8 cellular contexts compared by ENCODE assay signal in the genomic region with DNA sequence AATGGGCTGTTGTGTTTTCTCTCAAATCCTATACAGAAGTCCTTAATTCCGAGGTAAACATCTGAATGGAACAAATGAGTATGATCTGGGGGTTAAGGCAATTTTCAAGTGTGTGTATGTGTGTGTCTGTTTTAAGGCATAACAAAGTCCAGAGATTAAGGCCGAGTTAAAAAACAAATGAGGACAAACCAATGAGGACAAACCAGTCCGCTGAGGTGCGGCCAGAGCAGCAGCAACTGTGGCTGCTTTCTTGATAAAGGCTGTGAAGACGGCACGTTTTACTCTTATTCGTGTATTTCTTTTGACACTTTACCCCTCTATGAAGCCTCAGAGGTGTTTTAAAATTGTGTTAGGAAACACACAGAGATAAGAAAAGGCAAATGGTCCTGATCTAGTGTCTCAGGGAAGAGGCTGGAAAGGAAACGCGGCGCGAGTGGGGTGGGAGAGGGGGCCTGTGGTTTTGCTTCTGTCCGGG. TPM values are rescaled to one million over a fixed set of nuclear protein-coding genes. Genes with fewer than 3 reads are reported as not detected.
DNase-seq lines count a peak whose midpoint lies in the region; ATAC-seq and TF ChIP-seq lines count a peak whose summit lies in the region.

No MANE protein-coding gene starts in this region.

- H3K4me1 ChIP-seq in ectodermal cell (ENCODE audit: control insufficient read depth, insufficient read depth, low read length) (no peaks in the 10 kb centered on the region), muscle layer of colon (ENCODE audit: insufficient read depth, low read length) (peaks cover 5% of the 10 kb centered on the region)

- H3K27ac ChIP-seq in ectodermal cell (ENCODE audit: insufficient read depth, low read depth, low read length, poor library complexity, severe bottlenecking): peak overlapping the region; percentile 91
- peak overlapping the region; percentile 97 for H3K27ac ChIP-seq in muscle layer of colon (ENCODE audit: low read depth, low read length)

- peak overlapping the region; percentile 88 for H3K4me3 ChIP-seq in AG09309 (ENCODE audit: control insufficient read depth, low read depth, low read length)
- peak overlapping the region; percentile 71 for H3K4me3 ChIP-seq in MG63
- peak overlapping the region; percentile 88 for H3K4me3 ChIP-seq in ectodermal cell (ENCODE audit: insufficient read depth, low read depth, low read length)
- peak overlapping the region; percentile 73 to 88 for H3K4me3 ChIP-seq in muscle layer of colon (ENCODE audit: low read depth in 1 of 2, low read length in 2 of 2)

- 1% methylated on average over 12 of the region's 12 CpGs for WGBS in ectodermal cell, 2 experiments

- ATAC-seq in HG03039 (IDR thresholded peaks at IDR 0.05; ENCODE audit: unreplicated experiment) (no peak), HG02571 (IDR thresholded peaks at IDR 0.05; ENCODE audit: unreplicated experiment) (no peak)

- H3K27me3 ChIP-seq in MG63 (no peaks in the 10 kb centered on the region), ectodermal cell (ENCODE audit: control insufficient read depth, insufficient read depth, low read length, poor library complexity, severe bottlenecking) (no peaks in the 10 kb centered on the region), muscle layer of colon (ENCODE audit: control insufficient read depth in 1 of 2, insufficient read depth in 2 of 2, low read length in 2 of 2) (no peaks in the 10 kb centered on the region)

- no peaks in the 10 kb centered on the region for H3K9me3 ChIP-seq in MG63
- H3K9me3 ChIP-seq in ectodermal cell (ENCODE audit: control insufficient read depth, low read length): no peaks in the 10 kb centered on the region
- no peaks in the 10 kb centered on the region for H3K9me3 ChIP-seq in muscle layer of colon (ENCODE audit: low read length)

- TF ChIP-seq CTCF in AG09309 (IDR thresholded peaks at IDR 0.05; ENCODE audit: control insufficient read depth, insufficient read depth, low read depth, low read length, missing control alignments): no peak

- peak overlapping the region; percentile 79 for H3K9ac ChIP-seq in muscle layer of colon (ENCODE audit: low read length)

- no peaks in the 10 kb centered on the region for H3K36me3 ChIP-seq in MG63
- H3K36me3 ChIP-seq in ectodermal cell (ENCODE audit: control insufficient read depth, insufficient read depth, low read length): no peaks in the 10 kb centered on the region
- no peaks in the 10 kb centered on the region for H3K36me3 ChIP-seq in muscle layer of colon (ENCODE audit: insufficient read depth, low read length)

- DNase-seq in AG09309 (ENCODE audit: low read depth): no peak
- no peak for DNase-seq in MG63
- no peak for DNase-seq in occipital lobe (lab: John Stamatoyannopoulos, UW)
- no peak for DNase-seq in stimulated activated naive CD4-positive, alpha-beta T cell treated with Interleukin-2 at 50 U/mL for 16 hours (lab: John Stamatoyannopoulos, UW)

RNA-seq across cellular contexts. Expression of gene GULP1, which starts 0.5 kb away (rescaled TPM):
- total RNA-seq in MG63 (2014; rRNA removed; shearing (Covaris generic); ENCODE audit: low replicate concordance): 14.6 and 102 TPM in 2 replicates
- 88.3 TPM for polyA plus RNA-seq in ectodermal cell (2013, experiment 1 of 4)
- polyA plus RNA-seq in ectodermal cell (2013, experiment 2 of 4): 96.1 TPM
- polyA plus RNA-seq in ectodermal cell (2013, experiment 3 of 4): 85.3 TPM
- 98.1 TPM for polyA plus RNA-seq in ectodermal cell (2013, experiment 4 of 4)
- 117 TPM for total RNA-seq in occipital lobe
